ENCODE assay signal across 1 cellular context in genomic region chr6:3825331-3825831, GRCh38.
TF ChIP-seq lines count a peak whose summit lies in the region.

No MANE protein-coding gene starts in this region.

TF ChIP-seq in HepG2, 621 proteins besides CTCF, POLR2A, EP300 and RAD21 (continued from another document and continues in another):
- TF ChIP-seq GRHL1 (CRISPR knock-in tag; conservative IDR thresholded peaks at IDR 0.05) (no peak), MIER2 (CRISPR knock-in tag; IDR thresholded peaks at IDR 0.05) (no peak), IKZF1 (IDR thresholded peaks at IDR 0.05) (no peak), PRMT3 (CRISPR knock-in tag; IDR thresholded peaks at IDR 0.05; ENCODE audit: borderline replicate concordance, low read depth) (no peak), TOE1 (CRISPR knock-in tag; IDR thresholded peaks at IDR 0.05) (0 out of 2 replicates have a peak, but pooled peaks have one; percentile 56), ZNF761 (CRISPR knock-in tag; conservative IDR thresholded peaks at IDR 0.05) (no peak), ZSCAN29 (CRISPR knock-in tag; conservative IDR thresholded peaks at IDR 0.05) (no peak; the same call in 1 of the 2 replicates), GATAD1 (CRISPR knock-in tag; IDR thresholded peaks at IDR 0.05) (peak; percentile 44; the same call in 1 of the 2 replicates), KLF6 (CRISPR knock-in tag; IDR thresholded peaks at IDR 0.05) (no peak; the same call in 1 of the 2 replicates), ZBTB39 (CRISPR knock-in tag; IDR thresholded peaks at IDR 0.05) (no peak), HES4 (CRISPR knock-in tag; IDR thresholded peaks at IDR 0.05; ENCODE audit: borderline replicate concordance) (no peak), TEAD3 (CRISPR knock-in tag; optimal IDR thresholded peaks at IDR 0.05; ENCODE audit: borderline replicate concordance) (peak; percentile 56), TCF12 (IDR thresholded peaks at IDR 0.05) (no peak), TCF12 (CRISPR knock-in tag; IDR thresholded peaks at IDR 0.05) (no peak), MXD1 (CRISPR knock-in tag; IDR thresholded peaks at IDR 0.05) (no peak), REL (CRISPR knock-in tag; conservative IDR thresholded peaks at IDR 0.05) (no peak), HDAC6 (IDR thresholded peaks at IDR 0.05; ENCODE audit: low read depth, low read length) (no peak), SYNCRIP (IDR thresholded peaks at IDR 0.05; ENCODE audit: insufficient read depth, low read depth, low read length) (no peak), HDAC1 (CRISPR knock-in tag; IDR thresholded peaks at IDR 0.05) (peak; percentile 66), TEAD2 (CRISPR knock-in tag; IDR thresholded peaks at IDR 0.05) (no peak), MED8 (CRISPR knock-in tag; IDR thresholded peaks at IDR 0.05; ENCODE audit: insufficient replicate concordance) (no peak), ZNF234 (CRISPR knock-in tag; conservative IDR thresholded peaks at IDR 0.05) (no peak), MEF2D (CRISPR knock-in tag; IDR thresholded peaks at IDR 0.05) (0 out of 2 replicates have a peak, but pooled peaks have one; percentile 32), MIXL1 (CRISPR knock-in tag; IDR thresholded peaks at IDR 0.05) (peak; percentile 79), ZFYVE20 (CRISPR knock-in tag; IDR thresholded peaks at IDR 0.05; ENCODE audit: borderline replicate concordance, low read depth) (no peak), ZKSCAN8 (CRISPR knock-in tag; IDR thresholded peaks at IDR 0.05; ENCODE audit: borderline replicate concordance) (peak; percentile 49; the same call in 1 of the 2 replicates), ZC3H4 (CRISPR knock-in tag; IDR thresholded peaks at IDR 0.05; ENCODE audit: borderline replicate concordance) (no peak), ZGPAT (CRISPR knock-in tag; IDR thresholded peaks at IDR 0.05) (peak; percentile 73), ZNF780A (CRISPR knock-in tag; IDR thresholded peaks at IDR 0.05) (no peak), GPN1 (CRISPR knock-in tag; IDR thresholded peaks at IDR 0.05; ENCODE audit: borderline replicate concordance) (no peak), SMAD9 (CRISPR knock-in tag; IDR thresholded peaks at IDR 0.05) (no peak), ZNF260 (CRISPR knock-in tag; IDR thresholded peaks at IDR 0.05; ENCODE audit: borderline replicate concordance, low read depth) (no peak), EED (CRISPR knock-in tag; IDR thresholded peaks at IDR 0.05) (no peak), IKZF4 (CRISPR knock-in tag; IDR thresholded peaks at IDR 0.05; ENCODE audit: borderline replicate concordance, low read depth, not compliant biosample characterization) (no peak), ZNF17 (CRISPR knock-in tag; IDR thresholded peaks at IDR 0.05) (no peak), FOXM1 (CRISPR knock-in tag; IDR thresholded peaks at IDR 0.05) (no peak), SOX13 (IDR thresholded peaks at IDR 0.05) (no peak), SOX13 (CRISPR knock-in tag; conservative IDR thresholded peaks at IDR 0.05 in 1 of 2, IDR thresholded peaks at IDR 0.05 in 1 of 2) (no peak; a peak in 1 of 4 replicates), ATF7-NPFF (CRISPR knock-in tag; IDR thresholded peaks at IDR 0.05; ENCODE audit: low read depth) (no peak), RARG (CRISPR knock-in tag; IDR thresholded peaks at IDR 0.05; ENCODE audit: low read depth) (no peak), HNF4G (IDR thresholded peaks at IDR 0.05; ENCODE audit: borderline replicate concordance, low read depth, low read length) (no peak), HNF4G (CRISPR knock-in tag; IDR thresholded peaks at IDR 0.05; ENCODE audit: borderline replicate concordance, low read depth) (no peak; the same call in 1 of the 2 replicates), ZNF784 (CRISPR knock-in tag; IDR thresholded peaks at IDR 0.05; ENCODE audit: borderline replicate concordance) (no peak; the same call in 1 of the 2 replicates), FOXK2 (IDR thresholded peaks at IDR 0.05) (no peak), ZNF274 (CRISPR knock-in tag; IDR thresholded peaks at IDR 0.05) (peak; percentile 27; the same call in 1 of the 2 replicates), ZNF749 (CRISPR knock-in tag; IDR thresholded peaks at IDR 0.05; ENCODE audit: borderline replicate concordance) (no peak), ZMYM2 (CRISPR knock-in tag; IDR thresholded peaks at IDR 0.05) (0 out of 2 replicates have a peak, but pooled peaks have one; percentile 55), ARNT2 (CRISPR knock-in tag; IDR thresholded peaks at IDR 0.05; ENCODE audit: low read depth) (no peak), HNRNPUL1 (IDR thresholded peaks at IDR 0.05; ENCODE audit: low read depth, low read length) (no peak), SMARCC2 (IDR thresholded peaks at IDR 0.05) (no peak), ZNF224 (CRISPR knock-in tag; IDR thresholded peaks at IDR 0.05) (peak; percentile 47; the same call in 1 of the 2 replicates), ARID5B (CRISPR knock-in tag; IDR thresholded peaks at IDR 0.05) (peak; percentile 68), ZNF883 (CRISPR knock-in tag; IDR thresholded peaks at IDR 0.05; ENCODE audit: not compliant biosample characterization) (no peak), NR2F2 (IDR thresholded peaks at IDR 0.05; ENCODE audit: borderline replicate concordance, low read depth) (no peak), ZNF776 (CRISPR knock-in tag; IDR thresholded peaks at IDR 0.05) (no peak), ELF3 (CRISPR knock-in tag; IDR thresholded peaks at IDR 0.05) (no peak), DMAP1 (CRISPR knock-in tag; IDR thresholded peaks at IDR 0.05) (no peak; the same call in 1 of the 2 replicates), SNAPC2 (CRISPR knock-in tag; IDR thresholded peaks at IDR 0.05) (no peak; the same call in 1 of the 2 replicates), HNF4A (CRISPR knock-in tag; IDR thresholded peaks at IDR 0.05) (peak; percentile 56), ZNF530 (CRISPR knock-in tag; IDR thresholded peaks at IDR 0.05; ENCODE audit: low read depth) (no peak), SKI (IDR thresholded peaks at IDR 0.05; ENCODE audit: partially characterized antibody) (peak; percentile 65), KDM3A (CRISPR knock-in tag; IDR thresholded peaks at IDR 0.05; ENCODE audit: low read depth) (no peak), PTBP1 (IDR thresholded peaks at IDR 0.05; ENCODE audit: low read depth, low read length, poor library complexity, severe bottlenecking) (no peak)
- TF ChIP-seq, protein P1, sequence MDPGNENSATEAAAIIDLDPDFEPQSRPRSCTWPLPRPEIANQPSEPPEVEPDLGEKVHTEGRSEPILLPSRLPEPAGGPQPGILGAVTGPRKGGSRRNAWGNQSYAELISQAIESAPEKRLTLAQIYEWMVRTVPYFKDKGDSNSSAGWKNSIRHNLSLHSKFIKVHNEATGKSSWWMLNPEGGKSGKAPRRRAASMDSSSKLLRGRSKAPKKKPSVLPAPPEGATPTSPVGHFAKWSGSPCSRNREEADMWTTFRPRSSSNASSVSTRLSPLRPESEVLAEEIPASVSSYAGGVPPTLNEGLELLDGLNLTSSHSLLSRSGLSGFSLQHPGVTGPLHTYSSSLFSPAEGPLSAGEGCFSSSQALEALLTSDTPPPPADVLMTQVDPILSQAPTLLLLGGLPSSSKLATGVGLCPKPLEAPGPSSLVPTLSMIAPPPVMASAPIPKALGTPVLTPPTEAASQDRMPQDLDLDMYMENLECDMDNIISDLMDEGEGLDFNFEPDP (CRISPR knock-in tag; conservative IDR thresholded peaks at IDR 0.05), result no peak
- TF ChIP-seq, protein P2, sequence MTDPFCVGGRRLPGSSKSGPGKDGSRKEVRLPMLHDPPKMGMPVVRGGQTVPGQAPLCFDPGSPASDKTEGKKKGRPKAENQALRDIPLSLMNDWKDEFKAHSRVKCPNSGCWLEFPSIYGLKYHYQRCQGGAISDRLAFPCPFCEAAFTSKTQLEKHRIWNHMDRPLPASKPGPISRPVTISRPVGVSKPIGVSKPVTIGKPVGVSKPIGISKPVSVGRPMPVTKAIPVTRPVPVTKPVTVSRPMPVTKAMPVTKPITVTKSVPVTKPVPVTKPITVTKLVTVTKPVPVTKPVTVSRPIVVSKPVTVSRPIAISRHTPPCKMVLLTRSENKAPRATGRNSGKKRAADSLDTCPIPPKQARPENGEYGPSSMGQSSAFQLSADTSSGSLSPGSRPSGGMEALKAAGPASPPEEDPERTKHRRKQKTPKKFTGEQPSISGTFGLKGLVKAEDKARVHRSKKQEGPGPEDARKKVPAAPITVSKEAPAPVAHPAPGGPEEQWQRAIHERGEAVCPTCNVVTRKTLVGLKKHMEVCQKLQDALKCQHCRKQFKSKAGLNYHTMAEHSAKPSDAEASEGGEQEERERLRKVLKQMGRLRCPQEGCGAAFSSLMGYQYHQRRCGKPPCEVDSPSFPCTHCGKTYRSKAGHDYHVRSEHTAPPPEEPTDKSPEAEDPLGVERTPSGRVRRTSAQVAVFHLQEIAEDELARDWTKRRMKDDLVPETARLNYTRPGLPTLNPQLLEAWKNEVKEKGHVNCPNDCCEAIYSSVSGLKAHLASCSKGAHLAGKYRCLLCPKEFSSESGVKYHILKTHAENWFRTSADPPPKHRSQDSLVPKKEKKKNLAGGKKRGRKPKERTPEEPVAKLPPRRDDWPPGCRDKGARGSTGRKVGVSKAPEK (CRISPR knock-in tag; IDR thresholded peaks at IDR 0.05; ENCODE audit: borderline replicate concordance), result no peak
